28 cellular contexts compared by ENCODE assay signal in genomic region chr6:83309344-83309743, GRCh38.
A peak's percentile ranks its signal among the peaks of the same experiment; 100 is the strongest.
DNase-seq lines count a peak whose midpoint lies in the region; FAIRE-seq and TF ChIP-seq lines count a peak whose summit lies in the region.
"Had no signal": no experiment of that assay in that cellular context is flagged by ENCODE, and none has a peak within 500 bp of the region (broad histone marks: within the 10 kb centered on the region; RNA-seq: fewer than 3 reads in every experiment).

No MANE protein-coding gene starts in this region.

- H3K9ac ChIP-seq in astrocyte (ENCODE audit: low read length): no peak overlapping the region
- H3K9ac ChIP-seq: BLaER1 treated with 17β-estradiol and CSF1 and Interleukin-3, amounts not matched to agents 10 nM and 100 nM had no signal

- no peaks in the 10 kb centered on the region for H3K79me2 ChIP-seq in astrocyte (ENCODE audit: insufficient read depth, low read length)

- no peak for TF ChIP-seq POLR2A in GM12892 (IDR thresholded peaks at IDR 0.05; ENCODE audit: low read depth, low read length)

- H3K4me1 Mint-ChIP-seq in astrocyte (ENCODE audit: low read depth, unreplicated experiment): peaks cover 27% of the 10 kb centered on the region
- no peaks in the 10 kb centered on the region for H3K4me1 Mint-ChIP-seq in neural crest cell
- peaks cover 2% of the 10 kb centered on the region for H3K4me1 Mint-ChIP-seq in T-helper 2 cell treated with Interferon-gamma antibody and Interleukin-4, amounts not matched to agents 5 μg/mL and 100 μg/mL, for 36 hours (ENCODE audit: low read depth)

- no peaks in the 10 kb centered on the region for H3K9me3 Mint-ChIP-seq in astrocyte (ENCODE audit: unreplicated experiment)
- H3K9me3 Mint-ChIP-seq in neural crest cell: no peaks in the 10 kb centered on the region
- H3K9me3 Mint-ChIP-seq in T-helper 2 cell treated with Interferon-gamma antibody and Interleukin-4, amounts not matched to agents 5 μg/mL and 100 μg/mL, for 36 hours: no peaks in the 10 kb centered on the region
- H3K9me3 Mint-ChIP-seq: activated naive CD4-positive, alpha-beta T cell treated with anti-CD3 and anti-CD28 coated beads, Interleukin-2, amount 50 U/mL, for 72 hours; WTC11 had no signal

- no peak for TF ChIP-seq CTCF in astrocyte (IDR thresholded peaks at IDR 0.05; ENCODE audit: insufficient read depth, low read depth, low read length)
- TF ChIP-seq CTCF in fibroblast of the aortic adventitia (IDR thresholded peaks at IDR 0.05; ENCODE audit: insufficient read depth, low read length): no peak
- no peak for TF ChIP-seq CTCF in neural crest cell (conservative IDR thresholded peaks at IDR 0.05)

- peaks cover 6% of the 10 kb centered on the region for H3K4me1 ChIP-seq in astrocyte (ENCODE audit: insufficient read depth, low read length)
- H3K4me1 ChIP-seq: lower lobe of right lung, uterus had no signal

- H3K4me2 ChIP-seq in astrocyte (ENCODE audit: low read length): no peak overlapping the region
- H3K4me2 ChIP-seq: BLaER1 treated with 17β-estradiol and CSF1 and Interleukin-3, amounts not matched to agents 10 nM and 100 nM had no signal

- H3K27me3 ChIP-seq in astrocyte (ENCODE audit: insufficient read depth, low read length): no peaks in the 10 kb centered on the region
- H3K27me3 ChIP-seq: BLaER1 treated with 17β-estradiol and CSF1 and Interleukin-3, amounts not matched to agents 10 nM and 100 nM; dorsolateral prefrontal cortex; uterus had no signal

- peak; percentile 49 for FAIRE-seq in astrocyte (lab: Jason Lieb, UNC)
- FAIRE-seq in GM12892 (lab: Jason Lieb, UNC): no peak

- H4K20me1 ChIP-seq in astrocyte (ENCODE audit: insufficient read depth, low read length): no peaks in the 10 kb centered on the region
- H4K20me1 ChIP-seq: BLaER1 treated with 17β-estradiol and CSF1 and Interleukin-3, amounts not matched to agents 10 nM and 100 nM had no signal

- DNase-seq in ELR (ENCODE audit: low read depth) (peak; percentile 7), astrocyte (ENCODE audit: low read depth) (no peak), fibroblast of the aortic adventitia (ENCODE audit: low read depth) (peak; percentile 41), neural crest cell (ENCODE audit: low read depth, low spot score) (no peak), NCI-H128 (lab: John Stamatoyannopoulos, UW; ENCODE audit: unreplicated experiment) (no peak), GM12892 (ENCODE audit: insufficient read length) (no peak)
- no peak for DNase-seq in activated effector memory CD4-positive, alpha-beta T cell treated with Interleukin-2 at 50 U/mL for 16 hours
- no peak for DNase-seq in T-helper 2 cell treated with Interferon-gamma antibody and Interleukin-4, amounts not matched to agents 5 μg/mL and 100 μg/mL, for 36 hours (ENCODE audit: low spot score)
- DNase-seq: activated CD4-positive, alpha-beta T cell treated with anti-CD3 and anti-CD28 coated beads, Interleukin-2, amount 50 U/mL, for 1 hour; aorta; Calu3; DND-41; dorsolateral prefrontal cortex; head of caudate nucleus; Karpas-422; kidney glomerular epithelial cell; lower lobe of right lung; MV-4-11; NCI-H1694; NCI-H524 treated with DMSO at 0.1 percent for 48 hours; Right ventricle myocardium superior; stimulated activated naive CD4-positive, alpha-beta T cell treated with Interleukin-2 at 50 U/mL for 16 hours; SW 1271; uterus had no signal

- no peaks in the 10 kb centered on the region for H3K27me3 Mint-ChIP-seq in astrocyte (ENCODE audit: low read depth, unreplicated experiment)
- no peaks in the 10 kb centered on the region for H3K27me3 Mint-ChIP-seq in neural crest cell (ENCODE audit: low read depth)
- H3K27me3 Mint-ChIP-seq in T-helper 2 cell treated with Interferon-gamma antibody and Interleukin-4, amounts not matched to agents 5 μg/mL and 100 μg/mL, for 36 hours (ENCODE audit: low read depth): peaks cover 14% of the 10 kb centered on the region

- no peaks in the 10 kb centered on the region for H3K9me3 ChIP-seq in astrocyte (ENCODE audit: insufficient read depth, low read depth, low read length)
- H3K9me3 ChIP-seq: BLaER1 treated with 17β-estradiol and CSF1 and Interleukin-3, amounts not matched to agents 10 nM and 100 nM; lower lobe of right lung; thoracic aorta; uterus had no signal

- H3K4me3 ChIP-seq in astrocyte (ENCODE audit: insufficient read depth, low read depth, low read length): no peak overlapping the region
- no peak overlapping the region for H3K4me3 ChIP-seq in fibroblast of the aortic adventitia (ENCODE audit: low read depth, low read length)
- H3K4me3 ChIP-seq: BLaER1 treated with 17β-estradiol and CSF1 and Interleukin-3, amounts not matched to agents 10 nM and 100 nM; dorsolateral prefrontal cortex; lower lobe of right lung; thoracic aorta; uterus had no signal

- no peak overlapping the region for H2AFZ ChIP-seq in astrocyte (ENCODE audit: low read depth, low read length)

- no peak overlapping the region for H3K27ac ChIP-seq in astrocyte (ENCODE audit: low read depth, low read length)
- H3K27ac ChIP-seq: BLaER1 treated with 17β-estradiol and CSF1 and Interleukin-3, amounts not matched to agents 10 nM and 100 nM; dorsolateral prefrontal cortex; lower lobe of right lung; thoracic aorta; uterus had no signal

- H3K36me3 Mint-ChIP-seq in astrocyte (ENCODE audit: low read depth, unreplicated experiment) (peaks cover 8% of the 10 kb centered on the region), neural crest cell (ENCODE audit: low read depth) (no peaks in the 10 kb centered on the region)
- no peaks in the 10 kb centered on the region for H3K36me3 Mint-ChIP-seq in T-helper 2 cell treated with Interferon-gamma antibody and Interleukin-4, amounts not matched to agents 5 μg/mL and 100 μg/mL, for 36 hours (ENCODE audit: low read depth)
- H3K36me3 Mint-ChIP-seq: activated naive CD4-positive, alpha-beta T cell treated with anti-CD3 and anti-CD28 coated beads, Interleukin-2, amount 50 U/mL, for 72 hours; WTC11 had no signal

- H3K4me3 Mint-ChIP-seq in astrocyte (ENCODE audit: unreplicated experiment) (no peak overlapping the region), neural crest cell (no peak overlapping the region)
- H3K4me3 Mint-ChIP-seq in T-helper 2 cell treated with Interferon-gamma antibody and Interleukin-4, amounts not matched to agents 5 μg/mL and 100 μg/mL, for 36 hours: no peak overlapping the region
- H3K4me3 Mint-ChIP-seq: WTC11 had no signal

- peak overlapping the region; percentile 85 for H3K27ac Mint-ChIP-seq in astrocyte (ENCODE audit: unreplicated experiment)
- peak overlapping the region; percentile 2 for H3K27ac Mint-ChIP-seq in neural crest cell (ENCODE audit: unreplicated experiment)
- no peak overlapping the region for H3K27ac Mint-ChIP-seq in T-helper 2 cell treated with Interferon-gamma antibody and Interleukin-4, amounts not matched to agents 5 μg/mL and 100 μg/mL, for 36 hours
- H3K27ac Mint-ChIP-seq: activated naive CD4-positive, alpha-beta T cell treated with anti-CD3 and anti-CD28 coated beads, Interleukin-2, amount 50 U/mL, for 72 hours had no signal

- no peaks in the 10 kb centered on the region for H3K36me3 ChIP-seq in astrocyte (ENCODE audit: insufficient read depth, low read length)
- H3K36me3 ChIP-seq: BLaER1 treated with 17β-estradiol and CSF1 and Interleukin-3, amounts not matched to agents 10 nM and 100 nM; lower lobe of right lung; thoracic aorta; uterus had no signal

Comparison
In these comparisons a context has a peak if more than half of its experiments do, and no peak if none do; other contexts are left out.
1. DNase-seq: peak in ELR (single experiment) and fibroblast of the aortic adventitia (single experiment); none in astrocyte (single experiment), neural crest cell (single experiment), NCI-H128 (single experiment), activated effector memory CD4-positive, alpha-beta T cell treated with Interleukin-2 at 50 U/mL for 16 hours (single experiment), GM12892 (single experiment) and T-helper 2 cell treated with Interferon-gamma antibody and Interleukin-4, amounts not matched to agents 5 μg/mL and 100 μg/mL, for 36 hours (single experiment).